Comparison of ENCODE assay signal across 23 cellular contexts in the genomic region with DNA sequence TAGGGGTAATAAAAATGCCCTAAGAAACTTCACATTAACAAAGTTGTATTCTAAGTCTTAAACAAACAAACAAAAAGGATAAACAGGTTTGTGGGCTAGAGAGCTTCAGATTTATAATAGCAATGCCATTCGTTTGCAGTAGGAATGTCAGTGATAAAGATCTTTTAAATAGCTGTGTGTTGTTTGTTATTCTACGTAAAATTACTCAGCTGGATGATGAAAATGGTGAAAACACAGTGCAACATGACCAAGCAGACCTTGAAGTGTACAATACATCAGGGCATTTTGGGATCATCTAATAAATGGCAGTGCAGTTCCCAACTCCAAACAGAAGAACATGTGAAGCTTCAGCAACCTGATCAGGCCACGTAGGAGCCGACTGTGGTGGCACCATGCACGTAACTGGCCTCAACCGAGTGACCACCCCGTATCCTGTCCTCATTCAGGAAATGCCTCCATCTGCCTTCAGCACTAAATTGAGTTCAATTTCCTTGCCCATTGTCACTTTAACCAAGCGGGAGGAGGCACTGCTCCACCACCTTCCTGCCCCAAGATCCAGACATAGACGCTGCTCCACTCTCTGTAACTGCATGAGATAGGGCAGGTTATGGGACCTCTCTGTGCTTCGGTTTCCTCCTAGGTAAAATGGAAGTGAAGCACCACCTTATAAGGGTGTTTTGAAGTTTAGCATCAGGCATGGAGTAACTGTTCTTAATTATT.
DNase-seq lines count a peak whose midpoint lies in the region; ATAC-seq and TF ChIP-seq lines count a peak whose summit lies in the region.
"Had no signal": no experiment of that assay in that cellular context is flagged by ENCODE, and none has a peak within 500 bp of the region (broad histone marks: within the 10 kb centered on the region; RNA-seq: fewer than 3 reads in every experiment).

No MANE protein-coding gene starts in this region.

- H3K4me1 ChIP-seq in SJSA1 (replicated peaks) (peaks cover 28% of the 10 kb centered on the region), neuronal stem cell (ENCODE audit: control insufficient read depth in 2 of 2, insufficient read depth in 1 of 2, low read depth in 1 of 2, low read length in 2 of 2) (no peaks in the 10 kb centered on the region), psoas muscle (no peaks in the 10 kb centered on the region)

- H3K9me3 ChIP-seq in SJSA1 (replicated peaks) (no peaks in the 10 kb centered on the region), neuronal stem cell (replicated peaks in 1 of 2; ENCODE audit: control insufficient read depth in 2 of 2, insufficient read depth in 1 of 2, low read depth in 1 of 2, low read length in 2 of 2) (no peaks in the 10 kb centered on the region), psoas muscle (no peaks in the 10 kb centered on the region)
- H3K9me3 ChIP-seq: suprapubic skin had no signal

- H3K4me3 ChIP-seq in SJSA1 (no peak overlapping the region), neuronal stem cell (ENCODE audit: low read length in 2 of 2) (peak overlapping the region in 1 of 2 donors; percentile 18), psoas muscle (no peak overlapping the region)
- H3K4me3 ChIP-seq: BLaER1 treated with 17β-estradiol and CSF1 and Interleukin-3, amounts not matched to agents 10 nM and 100 nM; GM23338; hepatocyte; suprapubic skin had no signal

- no peak overlapping the region for H3K4ac ChIP-seq in neuronal stem cell (ENCODE audit: low read length)

- no peak overlapping the region for H4K91ac ChIP-seq in neuronal stem cell (ENCODE audit: low read depth, low read length, poor library complexity)

- H4K8ac ChIP-seq in neuronal stem cell (ENCODE audit: low read depth, low read length), result no peak overlapping the region

- H3K14ac ChIP-seq in neuronal stem cell (ENCODE audit: low read length), result peak overlapping the region; percentile 58

- no CpG with 5 or more reads among the region's 10 CpGs for WGBS in neuronal stem cell (ENCODE audit: extremely low coverage in 2 of 2, insufficient read length in 2 of 2, insufficient replicate concordance in 1 of 2), 2 donors
- WGBS in psoas muscle, 3 donors, result 78 to 80% (median 79%) methylated on average over 10 of the region's 10 CpGs

- H3K36me3 ChIP-seq in SJSA1 (no peaks in the 10 kb centered on the region), neuronal stem cell (replicated peaks in 1 of 2; ENCODE audit: control insufficient read depth in 2 of 2, insufficient read depth in 2 of 2, low read length in 2 of 2) (no peaks in the 10 kb centered on the region), psoas muscle (ENCODE audit: insufficient read depth in 1 of 2, low read depth in 1 of 2) (no peaks in the 10 kb centered on the region)
- H3K36me3 ChIP-seq: BLaER1 treated with 17β-estradiol and CSF1 and Interleukin-3, amounts not matched to agents 10 nM and 100 nM; brain microvascular endothelial cell; suprapubic skin; WERI-Rb-1 had no signal

- no peak overlapping the region for H2AK5ac ChIP-seq in neuronal stem cell (ENCODE audit: low read depth, low read length)

- H3K9ac ChIP-seq in neuronal stem cell (ENCODE audit: low read depth, low read length, poor library complexity), result no peak overlapping the region
- H3K9ac ChIP-seq: BLaER1 treated with 17β-estradiol and CSF1 and Interleukin-3, amounts not matched to agents 10 nM and 100 nM had no signal

- no peak overlapping the region for H3K4me2 ChIP-seq in neuronal stem cell (ENCODE audit: insufficient read depth, low read length, poor library complexity, severe bottlenecking)
- H3K4me2 ChIP-seq: BLaER1 treated with 17β-estradiol and CSF1 and Interleukin-3, amounts not matched to agents 10 nM and 100 nM; GM23338; hepatocyte had no signal

- no peak overlapping the region for H2AFZ ChIP-seq in neuronal stem cell (ENCODE audit: low read length)
- H2AFZ ChIP-seq: GM23338, hepatocyte had no signal

- no peaks in the 10 kb centered on the region for H3K79me1 ChIP-seq in neuronal stem cell (ENCODE audit: low read depth, low read length)

- H2BK5ac ChIP-seq in neuronal stem cell (ENCODE audit: low read length), result no peak overlapping the region

- no peak overlapping the region for H2BK120ac ChIP-seq in neuronal stem cell (ENCODE audit: low read depth, low read length)

- DNase-seq in EL, result peak; percentile 76
- peak in 1 of 2 experiments; percentile 51 for DNase-seq in SJSA1 (ENCODE audit: low read depth in 1 of 2, low spot score in 2 of 2)
- peak; percentile 48 to 80 for DNase-seq in dermis microvascular lymphatic vessel endothelial cell (ENCODE audit: low read depth in 2 of 2)
- no peak for DNase-seq in neuronal stem cell (ENCODE audit: low spot score)
- DNase-seq in NCI-H526 (lab: John Stamatoyannopoulos, UW), result no peak
- DNase-seq in psoas muscle, result no peak
- DNase-seq in NCI-H2107 treated with DMSO at 0.1 percent for 48 hours (lab: John Stamatoyannopoulos, UW; ENCODE audit: unreplicated experiment), result no peak
- DNase-seq in stimulated activated CD4-positive, alpha-beta T cell treated with anti-CD3 and anti-CD28 coated beads, Interleukin-2, amount 100 ng/mL, for 48 hours, result no peak
- DNase-seq: activated CD8-positive, alpha-beta T cell treated with anti-CD3 and anti-CD28 coated beads for 36 hours; activated T-cell treated with anti-CD3 and anti-CD28 coated beads, Interleukin-2, amount 50 U/mL, for 48 hours; brain microvascular endothelial cell; effector CD4-positive, alpha-beta T cell; KBM-7; kidney; NCI-H1092; NCI-H2081; NCI-H524 treated with DMSO at 0.1 percent for 48 hours; SHP77 treated with DMSO at 0.1 percent for 48 hours; WERI-Rb-1 had no signal

- no peak for ATAC-seq in psoas muscle
- ATAC-seq: activated CD8-positive, alpha-beta T cell treated with anti-CD3 and anti-CD28 coated beads for 36 hours; GM23338 had no signal

- no peak overlapping the region for H3K18ac ChIP-seq in neuronal stem cell (ENCODE audit: low read length)

- no peak overlapping the region for H2BK12ac ChIP-seq in neuronal stem cell (ENCODE audit: low read length)

- TF ChIP-seq CTCF in psoas muscle (IDR thresholded peaks at IDR 0.05), result no peak

- H3K27me3 ChIP-seq in SJSA1 (replicated peaks) (no peaks in the 10 kb centered on the region), neuronal stem cell (ENCODE audit: control insufficient read depth in 3 of 3, insufficient read depth in 3 of 3, low read depth in 1 of 3, low read length in 3 of 3) (no peaks in the 10 kb centered on the region), psoas muscle (ENCODE audit: insufficient read depth in 3 of 3, low read length in 2 of 3) (no peaks in the 10 kb centered on the region)
- H3K27me3 ChIP-seq: BLaER1 treated with 17β-estradiol and CSF1 and Interleukin-3, amounts not matched to agents 10 nM and 100 nM; brain microvascular endothelial cell; hepatocyte; suprapubic skin had no signal

- H3K27ac ChIP-seq in SJSA1 (0 out of 2 replicates have a peak overlapping the region, but pooled peaks have one; percentile 30), neuronal stem cell (replicated peaks; ENCODE audit: low read length) (no peak overlapping the region), psoas muscle (no peak overlapping the region)
- H3K27ac ChIP-seq: BLaER1 treated with 17β-estradiol and CSF1 and Interleukin-3, amounts not matched to agents 10 nM and 100 nM; brain microvascular endothelial cell; hepatocyte; suprapubic skin; WERI-Rb-1 had no signal

- no peak overlapping the region for H2BK15ac ChIP-seq in neuronal stem cell (ENCODE audit: low read length)

- H3K23ac ChIP-seq in neuronal stem cell (ENCODE audit: low read depth, low read length, poor library complexity), result no peak overlapping the region

- intact Hi-C loops in psoas muscle (cut with DNase I), result no loop called here

Comparison
In these comparisons a context has a peak if more than half of its experiments do, and no peak if none do; other contexts are left out.
1. DNase-seq: peak in EL (single experiment) and dermis microvascular lymphatic vessel endothelial cell (2 of 2); none in neuronal stem cell (single experiment), NCI-H526 (0 of 2), psoas muscle (0 of 2), NCI-H2107 treated with DMSO at 0.1 percent for 48 hours (single experiment) and stimulated activated CD4-positive, alpha-beta T cell treated with anti-CD3 and anti-CD28 coated beads, Interleukin-2, amount 100 ng/mL, for 48 hours (0 of 2).